ENCODE assay signal across 16 cellular contexts in genomic region chr12:20105938-20106337, GRCh38.
DNase-seq lines count a peak whose midpoint lies in the region; TF ChIP-seq lines count a peak whose summit lies in the region.
"Had no signal": no experiment of that assay in that cellular context is flagged by ENCODE, and none has a peak within 500 bp of the region (broad histone marks: within the 10 kb centered on the region; RNA-seq: fewer than 3 reads in every experiment).

No MANE protein-coding gene starts in this region.

- H3K14ac ChIP-seq in trophoblast cell (ENCODE audit: low read length), result no peak overlapping the region

- no peak overlapping the region for H2BK120ac ChIP-seq in trophoblast cell (ENCODE audit: insufficient read depth, low read length, poor library complexity)

- no peak overlapping the region for H3K4ac ChIP-seq in trophoblast cell (ENCODE audit: low read depth, low read length)

- no peaks in the 10 kb centered on the region for H3K9me3 ChIP-seq in adipocyte (ENCODE audit: control insufficient read depth, low read length)
- no peaks in the 10 kb centered on the region for H3K9me3 ChIP-seq in fibroblast of lung (ENCODE audit: control insufficient read depth, insufficient read depth, low read depth, low read length)
- peaks cover 5% of the 10 kb centered on the region for H3K9me3 ChIP-seq in trophoblast cell (ENCODE audit: insufficient read depth, low read depth, low read length)

- no peak for TF ChIP-seq CTCF in fibroblast of lung (conservative IDR thresholded peaks at IDR 0.05 in 1 of 2, IDR thresholded peaks at IDR 0.05 in 1 of 2; ENCODE audit: low read depth in 1 of 2, low read length in 2 of 2)

- no peaks in the 10 kb centered on the region for H4K20me1 ChIP-seq in fibroblast of lung (ENCODE audit: control insufficient read depth, extremely low read depth, insufficient read depth, low read length)
- H4K20me1 ChIP-seq: BLaER1 had no signal

- H3K27me3 ChIP-seq in adipocyte (replicated peaks; ENCODE audit: control insufficient read depth, insufficient read depth, low read length), result no peaks in the 10 kb centered on the region
- no peaks in the 10 kb centered on the region for H3K27me3 ChIP-seq in fibroblast of lung (ENCODE audit: control insufficient read depth, insufficient read depth, low read length)
- H3K27me3 ChIP-seq in trophoblast cell (ENCODE audit: insufficient read depth, low read length), result no peaks in the 10 kb centered on the region
- H3K27me3 ChIP-seq: BLaER1 had no signal

- no peak overlapping the region for H4K91ac ChIP-seq in trophoblast cell (ENCODE audit: low read depth, low read length)

- H4K12ac ChIP-seq in trophoblast cell (ENCODE audit: low read depth, low read length), result no peak overlapping the region

- H3K18ac ChIP-seq in trophoblast cell (ENCODE audit: low read length), result no peak overlapping the region

- H3K27ac ChIP-seq in fibroblast of lung (ENCODE audit: insufficient read depth, low read length), result no peak overlapping the region
- no peak overlapping the region for H3K27ac ChIP-seq in trophoblast cell (ENCODE audit: low read depth, low read length)
- H3K27ac ChIP-seq: BLaER1, RWPE1 had no signal

- H2AFZ ChIP-seq in fibroblast of lung (ENCODE audit: low read length) (no peak overlapping the region), trophoblast cell (ENCODE audit: insufficient read depth, low read length, poor library complexity) (no peak overlapping the region)

- no peaks in the 10 kb centered on the region for H3K36me3 ChIP-seq in adipocyte (ENCODE audit: control insufficient read depth, insufficient read depth, low read length, severe bottlenecking)
- H3K36me3 ChIP-seq in fibroblast of lung (ENCODE audit: control insufficient read depth, insufficient read depth, low read length), result no peaks in the 10 kb centered on the region
- no peaks in the 10 kb centered on the region for H3K36me3 ChIP-seq in trophoblast cell (ENCODE audit: control insufficient read depth in 1 of 2, insufficient read depth in 2 of 2, low read length in 2 of 2)
- H3K36me3 ChIP-seq: BLaER1 had no signal

- H3K79me1 ChIP-seq in trophoblast cell (ENCODE audit: low read length), result no peaks in the 10 kb centered on the region

- no peak overlapping the region for H2BK5ac ChIP-seq in trophoblast cell (ENCODE audit: low read depth, low read length, poor library complexity)

- H3K4me2 ChIP-seq in fibroblast of lung (ENCODE audit: extremely low read depth, insufficient read depth, low read length) (no peak overlapping the region), trophoblast cell (ENCODE audit: low read length) (no peak overlapping the region)
- H3K4me2 ChIP-seq: BLaER1 had no signal

- no peak overlapping the region for H2BK12ac ChIP-seq in trophoblast cell (ENCODE audit: low read length)

- H3K4me1 ChIP-seq in adipocyte (ENCODE audit: control insufficient read depth, insufficient read depth, low read length), result peaks cover 3% of the 10 kb centered on the region
- no peaks in the 10 kb centered on the region for H3K4me1 ChIP-seq in fibroblast of lung (ENCODE audit: control insufficient read depth, extremely low read depth, insufficient read depth, low read length)
- no peaks in the 10 kb centered on the region for H3K4me1 ChIP-seq in trophoblast cell (ENCODE audit: control insufficient read depth in 1 of 2, insufficient read depth in 2 of 2, low read length in 2 of 2)
- H3K4me1 ChIP-seq: BLaER1 had no signal

- H3K9ac ChIP-seq in adipocyte (ENCODE audit: low read length) (no peak overlapping the region), fibroblast of lung (ENCODE audit: insufficient read depth, low read length) (no peak overlapping the region), trophoblast cell (ENCODE audit: low read length) (no peak overlapping the region)
- H3K9ac ChIP-seq: BLaER1 had no signal

- no peak overlapping the region for H3K4me3 ChIP-seq in adipocyte (ENCODE audit: low read length)
- H3K4me3 ChIP-seq in fibroblast of lung (replicated peaks in 1 of 4; ENCODE audit: control extremely low read depth in 1 of 4, insufficient read depth in 1 of 4, low read depth in 3 of 4, low read length in 4 of 4), result no peak overlapping the region
- H3K4me3 ChIP-seq in trophoblast cell (ENCODE audit: low read depth, low read length), result no peak overlapping the region
- H3K4me3 ChIP-seq: BLaER1 had no signal

- H4K8ac ChIP-seq in trophoblast cell (ENCODE audit: low read depth, low read length), result no peak overlapping the region

- DNase-seq in GM03348 (ENCODE audit: low spot score) (peak; percentile 31), adipocyte (ENCODE audit: low read depth) (peak; percentile 65), fibroblast of lung (ENCODE audit: low read depth in 2 of 2) (peak; percentile 30 to 39), trophoblast cell (peak; percentile 14 to 44), medulla oblongata (ENCODE audit: extremely low spot score) (no peak), 8988T (no peak), AG08395 (ENCODE audit: low spot score) (no peak)
- DNase-seq: CD8-positive, alpha-beta T cell; DND-41; GDM1; H7; NCI-H187; NCI-H774; PC-3 had no signal

- H3K23ac ChIP-seq in trophoblast cell (ENCODE audit: low read length), result no peak overlapping the region

- H2AK5ac ChIP-seq in trophoblast cell (ENCODE audit: low read length), result no peak overlapping the region

- H3K79me2 ChIP-seq in fibroblast of lung (ENCODE audit: control insufficient read depth, insufficient read depth, low read length) (no peaks in the 10 kb centered on the region), trophoblast cell (ENCODE audit: control insufficient read depth, insufficient read depth, low read length, poor library complexity) (no peaks in the 10 kb centered on the region)

Comparison
In these comparisons a context has a peak if more than half of its experiments do, and no peak if none do; other contexts are left out.
1. DNase-seq: peak in GM03348 (single experiment), adipocyte (single experiment), fibroblast of lung (2 of 2) and trophoblast cell (2 of 2); none in medulla oblongata (single experiment), 8988T (single experiment) and AG08395 (single experiment).